In the genomic region with DNA sequence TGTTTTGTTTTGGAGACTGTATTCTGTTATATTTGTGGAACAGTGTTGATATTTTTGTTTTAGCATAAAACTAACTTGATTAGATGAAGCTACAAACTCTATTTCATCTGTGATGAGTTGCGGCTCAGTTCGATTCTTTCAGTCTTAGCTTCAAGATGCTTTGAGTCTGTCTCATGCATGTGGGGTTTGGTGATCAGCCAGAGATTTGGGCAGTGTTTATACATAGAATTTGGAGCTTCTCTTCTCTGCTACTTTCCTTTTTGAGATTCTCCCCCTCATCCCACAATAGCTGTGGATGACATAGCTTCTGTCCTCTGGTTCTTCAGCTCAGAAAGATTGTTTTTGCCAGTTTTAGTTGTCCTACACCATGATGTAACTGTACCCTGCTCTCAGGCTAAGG, we compare ENCODE assay signal across 27 cellular contexts.
"Had no signal": no experiment of that assay in that cellular context is flagged by ENCODE, and none has a peak within 500 bp of the region (broad histone marks: within the 10 kb centered on the region; RNA-seq: fewer than 3 reads in every experiment).

No MANE protein-coding gene starts in this region.

- ATAC-seq: activated CD8-positive, alpha-beta T cell treated with anti-CD3 and anti-CD28 coated beads, Interleukin-2, amount 10 ng/mL, durations not matched to agents 7 days and 5 days; activated naive CD4-positive, alpha-beta T cell treated with anti-CD3 and anti-CD28 coated beads, Interleukin-2, amount 50 U/mL, for 72 hours; activated T-helper 17 cell treated with anti-CD3 and anti-CD28 coated beads, Interleukin-2, amount 50 U/mL, for 72 hours; gastroesophageal sphincter; lower lobe of right lung; mucosa of descending colon; sciatic nerve; stimulated activated naive B cell treated with anti-CD40 and anti-IgM and Interleukin-4, amounts not matched to agents 10 μg/mL and 1 μg/mL and 100 μg/mL, for 72 hours had no signal

- H3K4me3 ChIP-seq: adrenal gland, breast epithelium, coronary artery, gastroesophageal sphincter, lower lobe of right lung, mucosa of descending colon, smooth muscle cell, transverse colon, uterus had no signal

- H3K9me3 ChIP-seq: breast epithelium, gastroesophageal sphincter, mucosa of descending colon, transverse colon, uterus had no signal

- DNase-seq: activated CD4-positive, alpha-beta T cell treated with anti-CD3 and anti-CD28 coated beads for 1 hour; activated CD4-positive, alpha-beta T cell treated with anti-CD3 and anti-CD28 coated beads, Interleukin-2, amount 50 U/mL, for 1 hour; activated CD8-positive, alpha-beta T cell treated with anti-CD3 and anti-CD28 coated beads, Interleukin-2, amount 10 ng/mL, durations not matched to agents 7 days and 5 days; activated T-cell treated with anti-CD3 and anti-CD28 coated beads, Interleukin-2, amount 50 U/mL, for 24 hours; adrenal gland; head of caudate nucleus; kidney; lower lobe of right lung; mesendoderm; mucosa of descending colon; naive B cell; stimulated activated CD4-positive, alpha-beta T cell treated with anti-CD3 and anti-CD28 coated beads, Interleukin-2, amount 100 ng/mL, for 48 hours; stimulated activated CD8-positive, alpha-beta memory T cell treated with anti-CD3 and anti-CD28 coated beads, Interleukin-4, amount 100 ng/mL, for 48 hours; stimulated activated naive B cell treated with anti-CD40 and anti-IgM and Interleukin-4, amounts not matched to agents 10 μg/mL and 1 μg/mL and 100 μg/mL, for 72 hours; T-helper 1 cell; transverse colon; uterus; WERI-Rb-1 had no signal

- H3K27ac ChIP-seq: adrenal gland, breast epithelium, coronary artery, epithelial cell of prostate, gastroesophageal sphincter, lower lobe of right lung, transverse colon, uterus, WERI-Rb-1 had no signal

- H3K4me1 ChIP-seq: adrenal gland, breast epithelium, gastroesophageal sphincter, lower lobe of right lung, transverse colon, uterus had no signal

- H3K27me3 ChIP-seq: adrenal gland, breast epithelium, gastroesophageal sphincter, transverse colon, uterus had no signal

- FAIRE-seq: kidney, TTC549 had no signal

- H3K36me3 ChIP-seq: adrenal gland, breast epithelium, gastroesophageal sphincter, lower lobe of right lung, transverse colon, uterus, WERI-Rb-1 had no signal
